Comparison of ENCODE assay signal across 15 cellular contexts in genomic region chr11:61298663-61299244, GRCh38. TPM values are rescaled to one million over a fixed set of nuclear protein-coding genes. Genes with fewer than 3 reads are reported as not detected.
DNase-seq lines count a peak whose midpoint lies in the region; ATAC-seq and TF ChIP-seq lines count a peak whose summit lies in the region.
"Had no signal": no experiment of that assay in that cellular context is flagged by ENCODE, and none has a peak within 500 bp of the region (broad histone marks: within the 10 kb centered on the region; RNA-seq: fewer than 3 reads in every experiment).

No MANE protein-coding gene starts in this region.

- no peaks in the 10 kb centered on the region for H3K9me2 ChIP-seq in Karpas-422 (replicated peaks; ENCODE audit: insufficient read depth, low read length)

- CTCF ChIA-PET in activated CD8-positive, alpha-beta T cell treated with anti-CD3 and anti-CD28 coated beads for 36 hours (lab: Charles Lee), result interaction anchor here (1.4 to 2.4 kb wide), 3 partner anchors 10 to 136 kb away, joined by 4 to 9 read pairs (median 5); no protein-coding TSS in a partner anchor
- CTCF ChIA-PET in GM10248 (lab: Yijun Ruan, JAX), result interaction anchor here (1.1 to 2.4 kb wide), 7 partner anchors 9 to 87 kb away, joined by 3 to 8 read pairs (median 5); no protein-coding TSS in a partner anchor

- H2BK15ac ChIP-seq in H9 (ENCODE audit: low read depth, low read length), result no peak overlapping the region

- no peak overlapping the region for H2BK120ac ChIP-seq in H9 (ENCODE audit: low read depth, low read length, poor library complexity, severe bottlenecking)

- H3K36me3 ChIP-seq in spleen (peaks cover 6 to 71% (median 49%) of the 10 kb centered on the region in 6 donors), Karpas-422 (ENCODE audit: insufficient read depth, low read length) (peaks cover 22% of the 10 kb centered on the region; the same call in 1 of the 2 replicates)

- peak overlapping the region in 2 of 3 experiments; percentile 80 to 83; a peak in 3 of 7 replicates for H3K27ac Mint-ChIP-seq in H9
- peak overlapping the region; percentile 50 for H3K27ac Mint-ChIP-seq in activated CD8-positive, alpha-beta T cell treated with anti-CD3 and anti-CD28 coated beads for 36 hours
- H3K27ac Mint-ChIP-seq: activated T-cell treated with anti-CD3 and anti-CD28 coated beads, Interleukin-2, amount 50 U/mL, for 72 hours had no signal

- POLR2A ChIA-PET in activated CD8-positive, alpha-beta T cell treated with anti-CD3 and anti-CD28 coated beads for 36 hours (lab: Charles Lee), result interaction anchor here (0.8 to 1.7 kb wide), 5 partner anchors 11 to 63 kb away, joined by 3 to 6 read pairs (median 4); partner anchors contain the start of genes CYB561A3 and TMEM138
- POLR2A ChIA-PET in GM10248 (lab: Yijun Ruan, JAX), result interaction anchor here (0.7 kb wide), 2 partner anchors 14 to 101 kb away, joined by 3 read pairs; no protein-coding TSS in a partner anchor

- no peak overlapping the region for H3K4ac ChIP-seq in H9 (ENCODE audit: low read depth, low read length)

- no peaks in the 10 kb centered on the region for H3K9me3 Mint-ChIP-seq in H9
- no peaks in the 10 kb centered on the region for H3K9me3 Mint-ChIP-seq in activated CD8-positive, alpha-beta T cell treated with anti-CD3 and anti-CD28 coated beads for 36 hours
- H3K9me3 Mint-ChIP-seq: activated T-cell treated with anti-CD3 and anti-CD28 coated beads, Interleukin-2, amount 50 U/mL, for 72 hours; memory B cell had no signal

- H4K8ac ChIP-seq in H9 (replicated peaks; ENCODE audit: insufficient read length, low read depth, low read length), result no peak overlapping the region

- H3K27me3 Mint-ChIP-seq in H9 (ENCODE audit: low read depth), result peaks cover 2% of the 10 kb centered on the region
- no peaks in the 10 kb centered on the region for H3K27me3 Mint-ChIP-seq in activated CD8-positive, alpha-beta T cell treated with anti-CD3 and anti-CD28 coated beads for 36 hours

- TF ChIP-seq POLR2A in spleen (IDR thresholded peaks at IDR 0.05), result no peak

- no peak overlapping the region for H2AFZ ChIP-seq in H9 (ENCODE audit: low read length)
- no peak overlapping the region for H2AFZ ChIP-seq in Karpas-422 (ENCODE audit: low read length)

- H3K27ac ChIP-seq in H9 (ENCODE audit: insufficient read length, low read depth, low read length) (no peak overlapping the region), spleen (no peak overlapping the region), Karpas-422 (ENCODE audit: low read length) (no peak overlapping the region), right cardiac atrium (ENCODE audit: low read length) (no peak overlapping the region)
- H3K27ac ChIP-seq: thoracic aorta had no signal

- ATAC-seq in activated CD8-positive, alpha-beta T cell treated with anti-CD3 and anti-CD28 coated beads for 36 hours, result no peak
- ATAC-seq in right cardiac atrium, result no peak
- ATAC-seq: activated T-cell treated with anti-CD3 and anti-CD28 coated beads, Interleukin-2, amount 50 U/mL, for 72 hours had no signal

- no peak overlapping the region for H2BK5ac ChIP-seq in H9 (ENCODE audit: insufficient read length, low read length)

- H3K27me3 ChIP-seq in H9 (ENCODE audit: insufficient read depth, low read length) (no peaks in the 10 kb centered on the region; the same call in 1 of the 2 replicates), spleen (replicated peaks in 1 of 7) (peaks cover 0 to 23% (median 6%) of the 10 kb centered on the region in 7 donors), Karpas-422 (ENCODE audit: low read length) (no peaks in the 10 kb centered on the region), right cardiac atrium (ENCODE audit: control insufficient read depth, insufficient read depth) (no peaks in the 10 kb centered on the region)
- H3K27me3 ChIP-seq: brain microvascular endothelial cell, MG63 had no signal

- no peaks in the 10 kb centered on the region for H3K79me2 ChIP-seq in H9 (ENCODE audit: insufficient read depth, low read length)
- H3K79me2 ChIP-seq in Karpas-422 (ENCODE audit: low read length), result no peaks in the 10 kb centered on the region

- no peak overlapping the region for H3K9ac ChIP-seq in H9 (ENCODE audit: extremely low read depth, insufficient read length, low read length)
- no peak overlapping the region for H3K9ac ChIP-seq in Karpas-422 (ENCODE audit: low read length)

- no peak overlapping the region for H2BK12ac ChIP-seq in H9 (ENCODE audit: insufficient read length, low read depth, low read length)

- H3K56ac ChIP-seq in H9 (ENCODE audit: insufficient read length, low read depth, low read length), result no peak overlapping the region

- no peak overlapping the region for H3K4me2 ChIP-seq in H9 (ENCODE audit: insufficient read depth, insufficient read length, low read length)
- no peak overlapping the region for H3K4me2 ChIP-seq in Karpas-422 (ENCODE audit: low read depth, low read length, poor library complexity, severe bottlenecking)

- no peak overlapping the region for H3K4me3 ChIP-seq in spleen
- no peak overlapping the region for H3K4me3 ChIP-seq in Karpas-422 (ENCODE audit: low read length)
- H3K4me3 ChIP-seq in right cardiac atrium (ENCODE audit: low read length), result no peak overlapping the region
- H3K4me3 ChIP-seq: MG63, thoracic aorta had no signal

- H3K4me1 ChIP-seq in H9 (ENCODE audit: insufficient read depth, low read length) (no peaks in the 10 kb centered on the region), spleen (peaks cover 8 to 37% (median 20%) of the 10 kb centered on the region in 6 donors), Karpas-422 (ENCODE audit: low read length) (peaks cover 15% of the 10 kb centered on the region), right cardiac atrium (ENCODE audit: control insufficient read depth, insufficient read depth, low read length) (peaks cover 7% of the 10 kb centered on the region)

- H4K20me1 ChIP-seq in H9 (ENCODE audit: control insufficient read depth, insufficient read depth, insufficient read length), result no peaks in the 10 kb centered on the region
- H4K20me1 ChIP-seq in Karpas-422 (ENCODE audit: insufficient read depth, low read depth, low read length), result 0 out of 2 replicates have a peak, but pooled peaks cover 3% of the 10 kb centered on the region

- no peaks in the 10 kb centered on the region for H3K79me1 ChIP-seq in H9 (ENCODE audit: insufficient read depth, low read depth, low read length, poor library complexity, severe bottlenecking)

- H3K4me3 Mint-ChIP-seq in H9, result no peak overlapping the region
- no peak overlapping the region for H3K4me3 Mint-ChIP-seq in activated CD8-positive, alpha-beta T cell treated with anti-CD3 and anti-CD28 coated beads for 36 hours
- H3K4me3 Mint-ChIP-seq: memory B cell had no signal

- H3K23ac ChIP-seq in H9 (ENCODE audit: insufficient read length, low read depth, low read length), result no peak overlapping the region

- H3K9me3 ChIP-seq in H9 (ENCODE audit: control insufficient read depth, low read depth, low read length) (no peaks in the 10 kb centered on the region), spleen (no peaks in the 10 kb centered on the region), Karpas-422 (ENCODE audit: low read length) (no peaks in the 10 kb centered on the region), right cardiac atrium (ENCODE audit: control insufficient read depth, low read length) (no peaks in the 10 kb centered on the region)
- H3K9me3 ChIP-seq: MG63, thoracic aorta had no signal

- H4K5ac ChIP-seq in H9 (ENCODE audit: insufficient read length, low read depth, low read length), result no peak overlapping the region

- H2AK5ac ChIP-seq in H9 (ENCODE audit: insufficient read length, low read length), result no peak overlapping the region

- WGBS in H9 (ENCODE audit: extremely low coverage, insufficient read length, low lambda C conversion rate), result no CpG with 5 or more reads among the region's 4 CpGs
- 82 to 89% (median 85%) methylated on average over 4 of the region's 4 CpGs for WGBS in spleen, 5 donors
- WGBS in right cardiac atrium, result 85% methylated on average over 4 of the region's 4 CpGs

- no peak overlapping the region for H3K18ac ChIP-seq in H9 (ENCODE audit: insufficient read length, low read depth, low read length)

- no peak for DNase-seq in H9
- DNase-seq in activated CD8-positive, alpha-beta T cell treated with anti-CD3 and anti-CD28 coated beads for 36 hours, result no peak
- DNase-seq in iris pigment epithelial cell (ENCODE audit: low read depth), result peak; percentile 15
- peak; percentile 6 for DNase-seq in spleen
- DNase-seq in Karpas-422, result no peak
- no peak for DNase-seq in right cardiac atrium
- DNase-seq in GM10248 (ENCODE audit: extremely low spot score), result no peak
- DNase-seq: activated T-cell treated with anti-CD3 and anti-CD28 coated beads, Interleukin-2, amount 50 U/mL, for 72 hours; brain microvascular endothelial cell; Calu3; MG63; NCI-H2171 had no signal

- H4K91ac ChIP-seq in H9 (ENCODE audit: insufficient read length, low read depth, low read length), result no peak overlapping the region

- no peak overlapping the region for H3T11ph ChIP-seq in H9 (ENCODE audit: low read length)

- peaks cover 10% of the 10 kb centered on the region for H3K23me2 ChIP-seq in H9 (ENCODE audit: insufficient read length, low read depth, low read length, poor library complexity, severe bottlenecking)

- intact Hi-C loops in activated CD8-positive, alpha-beta T cell treated with anti-CD3 and anti-CD28 coated beads for 36 hours (cut with micrococcal nuclease), result no loop called here
- intact Hi-C loops in spleen (cut with DNase I; ENCODE audit: low total_unique reads), result no loop called here
- intact Hi-C loops in right cardiac atrium (cut with DNase I), result no loop called here

- no peak overlapping the region for H2BK20ac ChIP-seq in H9 (ENCODE audit: low read depth, low read length, poor library complexity, severe bottlenecking)

- H3K14ac ChIP-seq in H9 (ENCODE audit: insufficient read depth, low read length), result no peak overlapping the region

- H3K36me3 Mint-ChIP-seq in H9 (ENCODE audit: insufficient read depth in 1 of 3, low read depth in 3 of 3), result peaks cover 25 to 72% (median 57%) of the 10 kb centered on the region in 3 experiments; a peak in 6 of 7 replicates
- peaks cover 39% of the 10 kb centered on the region for H3K36me3 Mint-ChIP-seq in activated CD8-positive, alpha-beta T cell treated with anti-CD3 and anti-CD28 coated beads for 36 hours (ENCODE audit: low read depth)

- peaks cover 19 to 23% of the 10 kb centered on the region in 2 experiments for H3K4me1 Mint-ChIP-seq in H9
- H3K4me1 Mint-ChIP-seq in activated CD8-positive, alpha-beta T cell treated with anti-CD3 and anti-CD28 coated beads for 36 hours (ENCODE audit: low read depth), result peaks cover 34% of the 10 kb centered on the region

- TF ChIP-seq CTCF in H9 (conservative IDR thresholded peaks at IDR 0.05) (no peak), spleen (IDR thresholded peaks at IDR 0.05 in 8 of 11, conservative IDR thresholded peaks at IDR 0.05 in 3 of 11) (no peak), GM10248 (IDR thresholded peaks at IDR 0.05; ENCODE audit: control extremely low read depth, extremely low read depth, low read depth, missing control alignments) (no peak)
- no peak for TF ChIP-seq CTCF in activated CD8-positive, alpha-beta T cell treated with anti-CD3 and anti-CD28 coated beads for 36 hours (IDR thresholded peaks at IDR 0.05)

RNA-seq across cellular contexts. Expression of gene VWCE, which starts 3.6 kb away (rescaled TPM):
- total RNA-seq in H9 (2021) (18.7 and 20.6 TPM in 2 replicates), spleen (1 to 10 TPM in 4 of 7 donors, under 1 TPM in 3; 0.23 to 3.2 (median 1.2) TPM), right cardiac atrium (1 to 10 TPM in 3 of 4 donors, under 1 TPM in 1; 0.97 to 2.2 (median 1.3) TPM)
- total RNA-seq in activated CD8-positive, alpha-beta T cell treated with anti-CD3 and anti-CD28 coated beads for 36 hours, result 10 to 100 TPM; 23.3 to 25.8 TPM
- polyA plus RNA-seq in spleen (1 to 10 TPM in 2 of 3 donors, under 1 TPM in 1; 0.80 to 1.6 (median 1.2) TPM), right cardiac atrium (0.70 TPM)
- total RNA-seq in Karpas-422 (2014; rRNA removed; shearing (Covaris generic); ENCODE audit: low replicate concordance), result 0.07 and 0.32 TPM in 2 replicates

RNA-seq across cellular contexts. Expression of gene DDB1, which starts 34.2 kb away (rescaled TPM):
- total RNA-seq in H9 (2021), result 294 and 297 TPM in 2 replicates
- total RNA-seq in activated CD8-positive, alpha-beta T cell treated with anti-CD3 and anti-CD28 coated beads for 36 hours, result 100 to 1,000 TPM; 269 to 270 TPM
- 100 to 1,000 TPM; 118 to 157 (median 151) TPM for total RNA-seq in spleen
- 10 to 100 TPM; 68.7 to 94.7 (median 83.4) TPM for polyA plus RNA-seq in spleen
- 100 and 163 TPM in 2 replicates for total RNA-seq in Karpas-422 (2014; rRNA removed; shearing (Covaris generic); ENCODE audit: low replicate concordance)
- total RNA-seq in right cardiac atrium, result 100 to 1,000 TPM; 126 to 132 (median 130) TPM
- polyA plus RNA-seq in right cardiac atrium, result 103 TPM

RNA-seq across cellular contexts. Expression of gene TKFC, which starts 34.3 kb away (rescaled TPM):
- total RNA-seq in H9 (2021) (59.0 and 65.0 TPM in 2 replicates), spleen (10 to 100 TPM; 33.1 to 61.5 (median 36.4) TPM), right cardiac atrium (10 to 100 TPM; 12.7 to 19.0 (median 16.7) TPM)
- total RNA-seq in activated CD8-positive, alpha-beta T cell treated with anti-CD3 and anti-CD28 coated beads for 36 hours, result 10 to 100 TPM; 79.1 to 86.3 TPM
- polyA plus RNA-seq in spleen (10 to 100 TPM; 30.6 to 45.3 (median 31.3) TPM), right cardiac atrium (15.7 TPM)
- 72.6 and 92.4 TPM in 2 replicates for total RNA-seq in Karpas-422 (2014; rRNA removed; shearing (Covaris generic); ENCODE audit: low replicate concordance)

RNA-seq across cellular contexts. Expression of gene PGA5, which starts 57.8 kb away (rescaled TPM):
- total RNA-seq in H9 (2021) (0.33 TPM in 1 of 2 replicates, not detected in the other), spleen (1 to 10 TPM in 5 of 7 donors, under 1 TPM in 1, not detected in 1; 0.42 to 3.3 (median 1.7) TPM), right cardiac atrium (1 to 10 TPM in 2 of 4 donors, under 1 TPM in 2; 0.54 to 3.4 (median 0.81) TPM)
- not detected for total RNA-seq in activated CD8-positive, alpha-beta T cell treated with anti-CD3 and anti-CD28 coated beads for 36 hours
- polyA plus RNA-seq in spleen (under 1 TPM; 0.06 to 0.51 (median 0.46) TPM), right cardiac atrium (3.6 TPM)
- not detected in 2 replicates for total RNA-seq in Karpas-422 (2014; rRNA removed; shearing (Covaris generic); ENCODE audit: low replicate concordance)
- total RNA-seq: activated T-cell treated with anti-CD3 and anti-CD28 coated beads, Interleukin-2, amount 50 U/mL, for 72 hours; Calu3; epithelial cell of proximal tubule; thoracic aorta had no signal

Comparison
In these comparisons a context has a peak if more than half of its experiments do, and no peak if none do; other contexts are left out.
1. DNase-seq: peak in iris pigment epithelial cell (single experiment) and spleen (single experiment); none in H9 (single experiment), activated CD8-positive, alpha-beta T cell treated with anti-CD3 and anti-CD28 coated beads for 36 hours (single experiment), Karpas-422 (single experiment), right cardiac atrium (0 of 3) and GM10248 (single experiment).